ENCODE assay signal across 8 cellular contexts in genomic region chr22:45867118-45867905, GRCh38.
DNase-seq lines count a peak whose midpoint lies in the region; ATAC-seq and TF ChIP-seq lines count a peak whose summit lies in the region.

No MANE protein-coding gene starts in this region.

- no peaks in the 10 kb centered on the region; the same call in 1 of the 2 replicates for H4K20me1 ChIP-seq in GM23338 (replicated peaks; ENCODE audit: insufficient read depth)

- peak; percentile 73 for ATAC-seq in GM23338
- ATAC-seq in activated CD4-positive, alpha-beta T cell treated with anti-CD3 and anti-CD28 coated beads for 36 hours: no peak

- no peaks in the 10 kb centered on the region for H3F3A ChIP-seq in GM23338 (replicated peaks; ENCODE audit: low read depth)

- POLR2A ChIA-PET in activated CD4-positive, alpha-beta T cell treated with anti-CD3 and anti-CD28 coated beads for 36 hours (lab: Charles Lee): no interaction called here

- H3K9ac ChIP-seq in colonic mucosa (ENCODE audit: low read depth in 2 of 2, low read length in 2 of 2) (no peak overlapping the region), skeletal muscle satellite cell (ENCODE audit: low read depth, low read length) (no peak overlapping the region)

- H3K4me3 ChIP-seq in GM23338: peak overlapping the region; percentile 66
- H3K4me3 ChIP-seq in colonic mucosa: no peak overlapping the region
- H3K4me3 ChIP-seq in skeletal muscle satellite cell (ENCODE audit: low read length): peak overlapping the region; percentile 42

- H3K27ac Mint-ChIP-seq in GM23338: no peak overlapping the region
- no peak overlapping the region for H3K27ac Mint-ChIP-seq in activated CD4-positive, alpha-beta T cell treated with anti-CD3 and anti-CD28 coated beads for 36 hours

- peaks cover 24% of the 10 kb centered on the region for H3K4me1 Mint-ChIP-seq in GM23338
- peaks cover 10% of the 10 kb centered on the region for H3K4me1 Mint-ChIP-seq in activated CD4-positive, alpha-beta T cell treated with anti-CD3 and anti-CD28 coated beads for 36 hours

- H3K4me2 ChIP-seq in GM23338 (peak overlapping the region; percentile 83), skeletal muscle satellite cell (ENCODE audit: low read length) (peak overlapping the region; percentile 72)

- no peaks in the 10 kb centered on the region for H3K36me3 ChIP-seq in GM23338 (ENCODE audit: insufficient read depth)
- no peaks in the 10 kb centered on the region for H3K36me3 ChIP-seq in colonic mucosa
- no peaks in the 10 kb centered on the region for H3K36me3 ChIP-seq in skeletal muscle satellite cell (ENCODE audit: insufficient read depth, low read length)

- TF ChIP-seq CTCF in GM23338 (conservative IDR thresholded peaks at IDR 0.05; ENCODE audit: low read depth in 2 of 2) (peak in 1 of 2 experiments; percentile 53; a peak in 2 of 4 replicates), colonic mucosa (IDR thresholded peaks at IDR 0.05) (no peak)

- peak overlapping the region; percentile 56; the same call in 2 of the 3 replicates for H3K4me3 Mint-ChIP-seq in GM23338
- H3K4me3 Mint-ChIP-seq in activated CD4-positive, alpha-beta T cell treated with anti-CD3 and anti-CD28 coated beads for 36 hours: no peak overlapping the region

- H3K79me2 ChIP-seq in GM23338 (replicated peaks; ENCODE audit: insufficient read depth): no peaks in the 10 kb centered on the region

- H2AFZ ChIP-seq in GM23338: peak overlapping the region; percentile 52; the same call in 1 of the 2 replicates

- H3K4me1 ChIP-seq in GM23338 (ENCODE audit: insufficient read depth) (no peaks in the 10 kb centered on the region; the same call in 1 of the 2 replicates), colonic mucosa (no peaks in the 10 kb centered on the region), skeletal muscle satellite cell (ENCODE audit: control insufficient read depth, insufficient read depth, low read length) (peaks cover 15% of the 10 kb centered on the region)

- H3K27ac ChIP-seq in GM23338 (ENCODE audit: low read depth) (no peak overlapping the region), colonic mucosa (no peak overlapping the region)

- peaks cover 55% of the 10 kb centered on the region for H3K27me3 ChIP-seq in GM23338 (ENCODE audit: insufficient read depth)
- peaks cover 35% of the 10 kb centered on the region for H3K27me3 ChIP-seq in colonic mucosa
- H3K27me3 ChIP-seq in skeletal muscle satellite cell (ENCODE audit: control insufficient read depth, insufficient read depth, low read length): peaks cover 60% of the 10 kb centered on the region

- no peaks in the 10 kb centered on the region; the same call in 2 of the 3 replicates for H3K36me3 Mint-ChIP-seq in GM23338 (ENCODE audit: low read depth)
- H3K36me3 Mint-ChIP-seq in activated CD4-positive, alpha-beta T cell treated with anti-CD3 and anti-CD28 coated beads for 36 hours (ENCODE audit: low read depth): peaks cover 2% of the 10 kb centered on the region

- CTCF ChIA-PET in activated CD4-positive, alpha-beta T cell treated with anti-CD3 and anti-CD28 coated beads for 36 hours (lab: Charles Lee): no interaction called here

- no peaks in the 10 kb centered on the region for H3K9me2 ChIP-seq in GM23338 (ENCODE audit: insufficient read depth)

- no peaks in the 10 kb centered on the region; the same call in 2 of the 3 replicates for H3K9me3 Mint-ChIP-seq in GM23338
- H3K9me3 Mint-ChIP-seq in activated CD4-positive, alpha-beta T cell treated with anti-CD3 and anti-CD28 coated beads for 36 hours (ENCODE audit: low read depth): peaks cover 3% of the 10 kb centered on the region

- peaks cover 54% of the 10 kb centered on the region for H3K27me3 Mint-ChIP-seq in GM23338 (ENCODE audit: insufficient read depth, low read depth, poor library complexity)
- H3K27me3 Mint-ChIP-seq in activated CD4-positive, alpha-beta T cell treated with anti-CD3 and anti-CD28 coated beads for 36 hours: peaks cover 36% of the 10 kb centered on the region

- DNase-seq in GM23338 (ENCODE audit: low spot score): peak; percentile 72
- peak; percentile 16 for DNase-seq in colonic mucosa
- peak; percentile 64 for DNase-seq in islet precursor cell
- DNase-seq in dedifferentiated amniotic fluid mesenchymal stem cell (ENCODE audit: extremely low spot score): no peak
- no peak for DNase-seq in activated CD4-positive, alpha-beta T cell treated with anti-CD3 and anti-CD28 coated beads for 36 hours
- no peak for DNase-seq in activated CD4-positive, alpha-beta T cell treated with anti-CD3 and anti-CD28 coated beads for 4 hours
- no peak for DNase-seq in NCI-H2196 (lab: John Stamatoyannopoulos, UW; ENCODE audit: unreplicated experiment)

- H3K9me3 ChIP-seq in colonic mucosa: no peaks in the 10 kb centered on the region
- H3K9me3 ChIP-seq in skeletal muscle satellite cell (replicated peaks; ENCODE audit: low read length): peaks cover under 1% of the 10 kb centered on the region

- intact Hi-C loops in colonic mucosa (cut with DNase I): loop anchor here (10.0 kb wide), 1 partner anchor 293 kb away; no protein-coding TSS in a partner anchor
- intact Hi-C loops in activated CD4-positive, alpha-beta T cell treated with anti-CD3 and anti-CD28 coated beads for 36 hours (cut with DNase I, micrococcal nuclease): loop anchor here in 1 of 2 experiments (10.0 kb wide), 1 partner anchor 247 kb away; no protein-coding TSS in a partner anchor

TF ChIP-seq in GM23338, 12 proteins besides CTCF, POLR2A, EP300 and RAD21:
- TF ChIP-seq ZNF462 (CRISPR knock-in tag; IDR thresholded peaks at IDR 0.05): no peak
- peak; percentile 69 for TF ChIP-seq EZH2 (IDR thresholded peaks at IDR 0.05; ENCODE audit: low read depth, unreplicated experiment)

Comparison
In these comparisons a context has a peak if more than half of its experiments do, and no peak if none do; other contexts are left out.
1. DNase-seq: peak in GM23338 (single experiment), colonic mucosa (single experiment) and islet precursor cell (single experiment); none in dedifferentiated amniotic fluid mesenchymal stem cell (single experiment), activated CD4-positive, alpha-beta T cell treated with anti-CD3 and anti-CD28 coated beads for 36 hours (single experiment), activated CD4-positive, alpha-beta T cell treated with anti-CD3 and anti-CD28 coated beads for 4 hours (0 of 2) and NCI-H2196 (single experiment).